11 cellular contexts compared by ENCODE assay signal in the genomic region with DNA sequence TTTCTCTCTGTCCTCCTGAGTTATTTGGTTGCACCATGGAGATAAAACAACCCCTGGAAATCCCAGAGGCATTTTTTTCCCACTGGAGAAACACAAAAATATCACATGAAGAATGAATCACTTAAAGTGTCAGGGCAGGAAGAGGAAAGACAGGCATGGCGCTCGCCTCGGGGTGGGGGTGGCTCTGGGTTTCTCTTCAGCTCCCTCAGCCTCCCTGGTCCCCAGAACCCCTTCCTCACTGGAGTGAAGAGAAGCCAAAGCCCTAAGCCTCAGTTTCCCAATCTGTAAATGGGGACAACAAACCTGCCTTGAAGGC. TPM values are rescaled to one million over a fixed set of nuclear protein-coding genes. Genes with fewer than 3 reads are reported as not detected.
A peak's percentile ranks its signal among the peaks of the same experiment; 100 is the strongest.
DNase-seq lines count a peak whose midpoint lies in the region; TF ChIP-seq lines count a peak whose summit lies in the region.
"Had no signal": no experiment of that assay in that cellular context is flagged by ENCODE, and none has a peak within 500 bp of the region (broad histone marks: within the 10 kb centered on the region; RNA-seq: fewer than 3 reads in every experiment).

No MANE protein-coding gene starts in this region.

- no peak overlapping the region for H3K9ac ChIP-seq in rectal smooth muscle tissue (ENCODE audit: low read length)

- H3K4me3 Mint-ChIP-seq in CD14-positive monocyte = no peak overlapping the region

- H3K9me3 ChIP-seq in SJSA1 (replicated peaks) = no peaks in the 10 kb centered on the region
- H3K9me3 ChIP-seq: mucosa of descending colon had no signal

- peaks cover 2 to 11% (median 3%) of the 10 kb centered on the region in 3 donors for H3K27me3 Mint-ChIP-seq in CD14-positive monocyte (ENCODE audit: low read depth in 3 of 3)

- TF ChIP-seq CTCF in fibroblast of pulmonary artery (IDR thresholded peaks at IDR 0.05; ENCODE audit: low read length, missing control alignments) (no peak), CD14-positive monocyte (IDR thresholded peaks at IDR 0.05) (no peak)

- H3K4me3 ChIP-seq in SJSA1 = no peak overlapping the region
- no peak overlapping the region for H3K4me3 ChIP-seq in fibroblast of pulmonary artery (replicated peaks; ENCODE audit: low read depth, low read length)
- peak overlapping the region; percentile 57 for H3K4me3 ChIP-seq in rectal smooth muscle tissue (ENCODE audit: low read length)
- H3K4me3 ChIP-seq: mucosa of descending colon had no signal

- intact Hi-C loops in CD14-positive monocyte (cut with micrococcal nuclease) = no loop called here

- H3K36me3 ChIP-seq in SJSA1 (no peaks in the 10 kb centered on the region), rectal smooth muscle tissue (ENCODE audit: control insufficient read depth, insufficient read depth, low read length) (no peaks in the 10 kb centered on the region)

- peaks cover 11% of the 10 kb centered on the region for H3K4me1 Mint-ChIP-seq in CD14-positive monocyte

- H3K9me3 Mint-ChIP-seq in CD14-positive monocyte = no peaks in the 10 kb centered on the region

- peak; percentile 66 for DNase-seq in Daoy (ENCODE audit: low read depth)
- peak in 1 of 2 experiments; percentile 58 for DNase-seq in SJSA1 (ENCODE audit: low read depth in 1 of 2, low spot score in 2 of 2)
- peak; percentile 90 for DNase-seq in fibroblast of pulmonary artery (ENCODE audit: low read depth)
- no peak for DNase-seq in NCI-H748 (lab: John Stamatoyannopoulos, UW; ENCODE audit: unreplicated experiment)
- DNase-seq in NCI-H446 treated with DMSO at 0.1 percent for 48 hours (lab: John Stamatoyannopoulos, UW) = no peak
- no peak for DNase-seq in LoVo (ENCODE audit: low spot score)
- no peak for DNase-seq in CD14-positive monocyte (ENCODE audit: low spot score)
- DNase-seq: activated naive CD4-positive, alpha-beta T cell treated with anti-CD3 and anti-CD28 coated beads, Interleukin-2, amount 50 U/mL, for 16 hours; stimulated activated CD4-positive, alpha-beta T cell treated with anti-CD3 and anti-CD28 coated beads, Interleukin-2, amount 100 ng/mL, for 24 hours had no signal

- no peak overlapping the region for H3K27ac Mint-ChIP-seq in CD14-positive monocyte

- H3K27me3 ChIP-seq in SJSA1 (replicated peaks) (no peaks in the 10 kb centered on the region), rectal smooth muscle tissue (ENCODE audit: control insufficient read depth, insufficient read depth, low read length) (no peaks in the 10 kb centered on the region)

- no peaks in the 10 kb centered on the region for H3K36me3 Mint-ChIP-seq in CD14-positive monocyte

- H3K4me1 ChIP-seq in SJSA1 (replicated peaks) (peaks cover 46% of the 10 kb centered on the region), rectal smooth muscle tissue (ENCODE audit: control insufficient read depth, insufficient read depth, low read length) (peaks cover 66% of the 10 kb centered on the region)

- peak overlapping the region; percentile 50 for H3K27ac ChIP-seq in SJSA1
- H3K27ac ChIP-seq in rectal smooth muscle tissue (ENCODE audit: low read depth, low read length) = peak overlapping the region; percentile 90

RNA-seq across cellular contexts. Expression of a gene that starts 0.9 kb away (rescaled TPM):
- 6.8 and 8.7 TPM in 2 replicates for total RNA-seq in Daoy (2014; rRNA removed; shearing (Covaris generic))
- 1.5 and 2.4 TPM in 2 replicates for total RNA-seq in SJSA1 (2014; rRNA removed; shearing (Covaris generic))
- not detected for polyA plus RNA-seq in CD14-positive monocyte

Comparison
In these comparisons a context has a peak if more than half of its experiments do, and no peak if none do; other contexts are left out.
1. DNase-seq: peak in Daoy (single experiment) and fibroblast of pulmonary artery (single experiment); none in NCI-H748 (single experiment), NCI-H446 treated with DMSO at 0.1 percent for 48 hours (single experiment), LoVo (single experiment) and CD14-positive monocyte (single experiment).